ENCODE assay signal across 10 cellular contexts in the genomic region with DNA sequence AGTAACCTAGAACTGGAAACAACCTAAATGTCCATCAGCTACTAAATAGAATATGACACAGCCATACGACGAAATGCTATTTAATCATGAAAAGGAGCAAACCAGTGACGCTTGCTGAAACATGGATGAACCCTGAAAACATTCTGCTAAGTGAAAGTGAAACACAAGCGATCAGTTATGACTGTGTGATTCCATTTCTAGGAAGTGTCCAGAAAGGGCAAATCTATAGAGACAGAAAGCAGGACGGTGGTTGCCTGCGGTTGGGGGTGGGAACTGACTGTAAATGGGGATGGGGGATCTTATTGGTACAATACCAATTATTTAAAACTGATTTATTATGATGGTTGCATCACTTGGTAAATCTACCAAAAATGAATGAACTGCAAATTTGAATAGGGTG.
DNase-seq lines count a peak whose midpoint lies in the region; ATAC-seq, FAIRE-seq and TF ChIP-seq lines count a peak whose summit lies in the region.
"Had no signal": no experiment of that assay in that cellular context is flagged by ENCODE, and none has a peak within 500 bp of the region (broad histone marks: within the 10 kb centered on the region; RNA-seq: fewer than 3 reads in every experiment).

No MANE protein-coding gene starts in this region.

- no peaks in the 10 kb centered on the region for H3K9me3 Mint-ChIP-seq in neural progenitor cell

- H3K4me3 ChIP-seq in OCI-LY7 (ENCODE audit: low read depth, low read length, poor library complexity, severe bottlenecking) (no peak overlapping the region), HepG2 (replicated peaks in 1 of 3; ENCODE audit: insufficient read depth in 1 of 3, low read depth in 2 of 3, low read length in 3 of 3) (peak overlapping the region in 1 of 3 experiments; percentile 16; a peak in 1 of 6 replicates), SK-N-SH (ENCODE audit: low read depth in 2 of 2, low read length in 1 of 2) (no peak overlapping the region), neural progenitor cell (no peak overlapping the region)

- H3K27ac ChIP-seq in OCI-LY7 (ENCODE audit: low read depth, low read length, poor library complexity, severe bottlenecking) (no peak overlapping the region), HepG2 (ENCODE audit: extremely low read length, insufficient read depth, low read length) (no peak overlapping the region), SK-N-SH (ENCODE audit: low read depth in 2 of 2, low read length in 1 of 2) (no peak overlapping the region), neural progenitor cell (no peak overlapping the region)
- H3K27ac ChIP-seq: upper lobe of left lung had no signal

- CTCF ChIA-PET in OCI-LY7 (lab: Charles Lee; ENCODE audit: unreplicated experiment) (interaction anchor here (0.6 kb wide), 1 partner anchor 127 kb away, joined by 3 read pairs; no protein-coding TSS in a partner anchor), HepG2 (lab: Yijun Ruan, JAX; ENCODE audit: low intra/inter-chr PET ratio, low total read pairs) (no interaction called here), SK-N-SH (lab: Yijun Ruan, JAX) (no interaction called here)

- H3F3A ChIP-seq in SK-N-SH (replicated peaks; ENCODE audit: insufficient read depth) = no peaks in the 10 kb centered on the region
- H3F3A ChIP-seq in neural progenitor cell (ENCODE audit: low read depth) = no peaks in the 10 kb centered on the region

- ATAC-seq in GM21825 (IDR thresholded peaks at IDR 0.05; ENCODE audit: unreplicated experiment) = peak; percentile 71
- peak; percentile 54; the same call in 2 of the 3 replicates for ATAC-seq in HepG2

- no peaks in the 10 kb centered on the region for H3K79me2 ChIP-seq in OCI-LY7 (ENCODE audit: insufficient read depth, low read depth, low read length)
- no peaks in the 10 kb centered on the region for H3K79me2 ChIP-seq in HepG2 (ENCODE audit: insufficient read depth, low read length)
- H3K79me2 ChIP-seq in SK-N-SH (ENCODE audit: insufficient read depth) = no peaks in the 10 kb centered on the region
- H3K79me2 ChIP-seq in neural progenitor cell (ENCODE audit: low read depth) = no peaks in the 10 kb centered on the region

- H3K27me3 ChIP-seq in HepG2 (ENCODE audit: control insufficient read depth in 1 of 2, insufficient read depth in 2 of 2, low read length in 2 of 2) (peaks cover 0 to 4% of the 10 kb centered on the region in 2 experiments; a peak in 2 of 5 replicates), SK-N-SH (ENCODE audit: insufficient read depth) (no peaks in the 10 kb centered on the region), neural progenitor cell (no peaks in the 10 kb centered on the region)
- H3K27me3 ChIP-seq: upper lobe of left lung had no signal

- H3K4me1 Mint-ChIP-seq in neural progenitor cell = no peaks in the 10 kb centered on the region

- no peaks in the 10 kb centered on the region for H3K4me1 ChIP-seq in OCI-LY7 (ENCODE audit: insufficient read depth, low read length, poor library complexity, severe bottlenecking)
- no peaks in the 10 kb centered on the region for H3K4me1 ChIP-seq in HepG2 (ENCODE audit: insufficient read depth, low read length)
- H3K4me1 ChIP-seq in SK-N-SH (ENCODE audit: control insufficient read depth in 1 of 2, insufficient read depth in 2 of 2, low read depth in 1 of 2, low read length in 1 of 2) = no peaks in the 10 kb centered on the region
- H3K4me1 ChIP-seq in neural progenitor cell = no peaks in the 10 kb centered on the region
- H3K4me1 ChIP-seq: upper lobe of left lung had no signal

- TF ChIP-seq EP300 in HepG2 (IDR thresholded peaks at IDR 0.05; ENCODE audit: low read depth in 2 of 2, low read length in 2 of 2) = no peak
- no peak for TF ChIP-seq EP300 in HepG2 (CRISPR knock-in tag; IDR thresholded peaks at IDR 0.05; ENCODE audit: borderline replicate concordance)
- TF ChIP-seq EP300 in SK-N-SH (IDR thresholded peaks at IDR 0.05; ENCODE audit: borderline replicate concordance in 1 of 2, low read depth in 1 of 2, low read length in 1 of 2) = no peak

- TF ChIP-seq CTCF in OCI-LY7 (conservative IDR thresholded peaks at IDR 0.05; ENCODE audit: low read length) (no peak), HepG2 (CRISPR knock-in tag; IDR thresholded peaks at IDR 0.05) (no peak), SK-N-SH (IDR thresholded peaks at IDR 0.05) (no peak), neural progenitor cell (IDR thresholded peaks at IDR 0.05) (no peak)

- no peaks in the 10 kb centered on the region for H4K20me1 ChIP-seq in OCI-LY7 (ENCODE audit: insufficient read depth, low read length)
- no peaks in the 10 kb centered on the region for H4K20me1 ChIP-seq in HepG2 (ENCODE audit: insufficient read depth, low read length)
- no peaks in the 10 kb centered on the region for H4K20me1 ChIP-seq in SK-N-SH (ENCODE audit: insufficient read depth)
- H4K20me1 ChIP-seq in neural progenitor cell (ENCODE audit: low read depth) = no peaks in the 10 kb centered on the region

- H3K27me3 Mint-ChIP-seq in neural progenitor cell (ENCODE audit: insufficient read depth, low read depth) = no peaks in the 10 kb centered on the region

- BruUV-seq in OCI-LY7 (replicated peaks; lab: Mats Ljungman, UMichigan) = no TSS peak
- BruUV-seq in HepG2 (replicated peaks; lab: Mats Ljungman, UMichigan) = no TSS peak

- H3K36me3 ChIP-seq in OCI-LY7 (ENCODE audit: insufficient read depth, low read length) (no peaks in the 10 kb centered on the region), HepG2 (replicated peaks in 1 of 2; ENCODE audit: control insufficient read depth in 1 of 2, insufficient read depth in 2 of 2, low read length in 2 of 2) (no peaks in the 10 kb centered on the region), SK-N-SH (replicated peaks in 1 of 2; ENCODE audit: control insufficient read depth in 1 of 2, insufficient read depth in 2 of 2, low read length in 1 of 2) (no peaks in the 10 kb centered on the region), neural progenitor cell (no peaks in the 10 kb centered on the region)
- H3K36me3 ChIP-seq: upper lobe of left lung had no signal

- H3K9me3 ChIP-seq in OCI-LY7 (ENCODE audit: low read length) = no peaks in the 10 kb centered on the region
- no peaks in the 10 kb centered on the region for H3K9me3 ChIP-seq in HepG2 (ENCODE audit: low read length)
- H3K9me3 ChIP-seq in SK-N-SH = no peaks in the 10 kb centered on the region
- no peaks in the 10 kb centered on the region for H3K9me3 ChIP-seq in neural progenitor cell (ENCODE audit: low read depth)
- H3K9me3 ChIP-seq: upper lobe of left lung had no signal

- DNase-seq in GM12891 (ENCODE audit: insufficient read length, low spot score) (no peak), OCI-LY7 (ENCODE audit: low spot score) (no peak), HepG2 (ENCODE audit: low spot score) (no peak), SK-N-SH (no peak), ecto neural progenitor cell (ENCODE audit: low spot score) (no peak), Ammon's horn (ENCODE audit: low spot score) (no peak), neural progenitor cell (ENCODE audit: low spot score) (no peak)
- DNase-seq: upper lobe of left lung had no signal

- H3K27ac Mint-ChIP-seq in neural progenitor cell = no peak overlapping the region

- TF ChIP-seq RAD21 in HepG2 (CRISPR knock-in tag; IDR thresholded peaks at IDR 0.05) = no peak
- no peak for TF ChIP-seq RAD21 in SK-N-SH (IDR thresholded peaks at IDR 0.05; ENCODE audit: low read length)

- H3K9ac ChIP-seq in HepG2 (ENCODE audit: insufficient read depth, low read depth, low read length) (no peak overlapping the region), SK-N-SH (no peak overlapping the region), neural progenitor cell (no peak overlapping the region)

- in situ Hi-C loops in HepG2 (cut with HindIII; ENCODE audit: extremely low pct_ligation_motif_present, low pct_unique_long_range_greater_than_20kb) = no loop called here

- POLR2A ChIA-PET in OCI-LY7 (lab: Charles Lee) (no interaction called here), HepG2 (lab: Yijun Ruan, JAX) (no interaction called here), SK-N-SH (lab: Yijun Ruan, JAX) (no interaction called here)

- WGBS in HepG2 (ENCODE audit: low lambda C conversion rate) = 19% methylated on average over 6 of the region's 6 CpGs
- 74% methylated on average over 6 of the region's 6 CpGs for WGBS in SK-N-SH (ENCODE audit: low lambda C conversion rate)

- H3K36me3 Mint-ChIP-seq in neural progenitor cell = no peaks in the 10 kb centered on the region

- no peak for TF ChIP-seq POLR2A in GM12891 (IDR thresholded peaks at IDR 0.05; ENCODE audit: low read depth, low read length)
- TF ChIP-seq POLR2A in HepG2 (IDR thresholded peaks at IDR 0.05; ENCODE audit: insufficient read depth in 1 of 2, low read depth in 2 of 2, low read length in 2 of 2) = no peak

- no peak overlapping the region for H3K4me3 Mint-ChIP-seq in neural progenitor cell

- H3K4me2 ChIP-seq in OCI-LY7 (ENCODE audit: low read length) (peak overlapping the region; percentile 26; the same call in 1 of the 2 replicates), HepG2 (ENCODE audit: low read depth, low read length) (peak overlapping the region; percentile 45), SK-N-SH (no peak overlapping the region), neural progenitor cell (no peak overlapping the region)

- H2AFZ ChIP-seq in OCI-LY7 (ENCODE audit: low read length) (0 out of 2 replicates have a peak overlapping the region, but pooled peaks have one; percentile 18), HepG2 (ENCODE audit: low read length) (no peak overlapping the region), SK-N-SH (ENCODE audit: low read depth) (no peak overlapping the region), neural progenitor cell (replicated peaks) (no peak overlapping the region)

- intact Hi-C loops in OCI-LY7 (cut with micrococcal nuclease; ENCODE audit: unreplicated experiment) (no loop called here), HepG2 (cut with micrococcal nuclease; ENCODE audit: unreplicated experiment) (loop anchor here (5.0 kb wide), 1 partner anchor 612 kb away; no protein-coding TSS in a partner anchor)

- FAIRE-seq in GM12891 (lab: Jason Lieb, UNC) (peak; percentile 13), HepG2 (lab: Jason Lieb, UNC) (no peak)
- FAIRE-seq: TTC549 had no signal

- no peaks in the 10 kb centered on the region for H3K9me2 ChIP-seq in OCI-LY7 (ENCODE audit: insufficient read depth, low read length)
- no peaks in the 10 kb centered on the region for H3K9me2 ChIP-seq in SK-N-SH

TF ChIP-seq in GM12891, 5 proteins besides CTCF, POLR2A, EP300 and RAD21:
- TF ChIP-seq SPI1 (IDR thresholded peaks at IDR 0.05; ENCODE audit: low read depth, low read length) (no peak), TAF1 (IDR thresholded peaks at IDR 0.05; ENCODE audit: low read depth, low read length) (no peak)

TF ChIP-seq in HepG2, 621 proteins besides CTCF, POLR2A, EP300 and RAD21 (continues in another document):
- TF ChIP-seq ZNF224 (CRISPR knock-in tag; IDR thresholded peaks at IDR 0.05) = no peak
- TF ChIP-seq TMF1 (CRISPR knock-in tag; IDR thresholded peaks at IDR 0.05; ENCODE audit: low read depth) = no peak
- TF ChIP-seq ZNF460 (CRISPR knock-in tag; IDR thresholded peaks at IDR 0.05; ENCODE audit: borderline replicate concordance) = no peak
- TF ChIP-seq PCBP1 (IDR thresholded peaks at IDR 0.05; ENCODE audit: borderline replicate concordance, low read depth, low read length) = no peak

TF ChIP-seq in SK-N-SH, 30 proteins besides CTCF, POLR2A, EP300 and RAD21 (continues in another document):
- TF ChIP-seq MEF2A (IDR thresholded peaks at IDR 0.05; ENCODE audit: borderline replicate concordance, low read depth) (no peak), TEAD4 (IDR thresholded peaks at IDR 0.05; ENCODE audit: borderline replicate concordance, insufficient read depth) (no peak), RXRA (IDR thresholded peaks at IDR 0.05; ENCODE audit: borderline replicate concordance, low read depth) (no peak), JUND (IDR thresholded peaks at IDR 0.05) (no peak)

Comparison
In these comparisons a context has a peak if more than half of its experiments do, and no peak if none do; other contexts are left out.
1. H3K4me2 ChIP-seq: peak in OCI-LY7 (single experiment) and HepG2 (single experiment); none in SK-N-SH (single experiment) and neural progenitor cell (single experiment).